ENCODE assay signal across 8 cellular contexts in the genomic region with DNA sequence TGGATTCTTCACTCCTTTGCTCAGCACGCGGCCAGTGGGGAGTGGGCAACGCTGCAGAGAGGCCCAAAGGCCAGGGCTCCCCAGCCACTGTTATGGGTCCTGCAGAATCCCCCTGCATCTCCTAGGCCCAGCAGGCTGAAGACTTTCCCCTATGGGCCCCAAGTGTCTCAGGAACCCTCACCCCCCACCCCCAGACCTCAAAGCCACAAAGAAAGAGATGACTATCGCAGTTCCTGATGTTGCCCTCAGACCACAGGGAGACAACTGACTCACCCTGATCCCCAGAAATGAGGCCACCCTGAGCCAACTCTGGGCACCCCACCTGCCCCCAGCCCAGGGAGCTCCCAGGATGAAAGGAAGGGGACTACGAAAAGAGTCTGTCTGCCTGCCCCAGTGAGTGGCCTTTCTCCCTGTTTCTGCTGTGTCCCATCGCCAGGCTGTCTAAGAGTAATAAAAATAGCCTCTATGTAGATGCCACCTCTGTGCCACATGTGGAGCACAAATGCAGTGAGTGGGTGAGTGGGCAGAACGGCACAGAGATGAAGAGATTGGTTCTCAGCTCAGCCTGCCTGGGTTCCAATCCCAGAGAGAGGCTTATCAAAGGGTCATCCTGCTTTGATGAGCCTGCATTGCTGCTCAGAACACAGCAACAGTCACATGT.
DNase-seq lines count a peak whose midpoint lies in the region; ATAC-seq and TF ChIP-seq lines count a peak whose summit lies in the region.

No MANE protein-coding gene starts in this region.

- H3K4me3 ChIP-seq in CD4-positive, CD25-positive, alpha-beta regulatory T cell (ENCODE audit: low read depth, low read length), result no peak overlapping the region
- no peak overlapping the region for H3K4me3 ChIP-seq in KMS-11 (IDR thresholded peaks at IDR 0.05; ENCODE audit: insufficient read depth, low read depth, low read length)
- H3K4me3 ChIP-seq in naive thymus-derived CD4-positive, alpha-beta T cell (ENCODE audit: low read length), result no peak overlapping the region
- no peak overlapping the region for H3K4me3 ChIP-seq in smooth muscle cell

- CTCF ChIA-PET in activated CD4-positive, alpha-beta memory T cell treated with anti-CD3 and anti-CD28 coated beads for 36 hours (lab: Charles Lee), result interaction anchor here (1.0 to 1.6 kb wide), 6 partner anchors 9 to 382 kb away, joined by 3 to 7 read pairs (median 4); no protein-coding TSS in a partner anchor
- CTCF ChIA-PET in naive thymus-derived CD4-positive, alpha-beta T cell (lab: Charles Lee), result interaction anchor here (0.5 to 0.7 kb wide), 3 partner anchors 14 to 179 kb away, joined by 3 read pairs; no protein-coding TSS in a partner anchor

- H3K9ac ChIP-seq in KMS-11, result peak overlapping the region; percentile 53; the same call in 1 of the 2 replicates
- H3K9ac ChIP-seq in smooth muscle cell (ENCODE audit: low read depth), result no peak overlapping the region

- H3K4me1 ChIP-seq in CD4-positive, CD25-positive, alpha-beta regulatory T cell (ENCODE audit: control insufficient read depth, insufficient read depth, low read length, poor library complexity, severe bottlenecking), result peaks cover 23% of the 10 kb centered on the region
- peaks cover 89% of the 10 kb centered on the region for H3K4me1 ChIP-seq in KMS-11 (ENCODE audit: low read depth, poor library complexity, severe bottlenecking)
- H3K4me1 ChIP-seq in naive thymus-derived CD4-positive, alpha-beta T cell (ENCODE audit: control insufficient read depth in 2 of 2, insufficient read depth in 2 of 2, low read length in 2 of 2), result peaks cover 29 to 32% of the 10 kb centered on the region in 2 donors
- H3K4me1 ChIP-seq in smooth muscle cell (ENCODE audit: low read depth), result no peaks in the 10 kb centered on the region

- no peaks in the 10 kb centered on the region for H3F3A ChIP-seq in smooth muscle cell (ENCODE audit: low read depth)

- H3K4me2 ChIP-seq in KMS-11 (peak overlapping the region; percentile 72), smooth muscle cell (no peak overlapping the region)

- ATAC-seq in CD4-positive, CD25-positive, alpha-beta regulatory T cell (ENCODE audit: low read depth in 2 of 2), result peak; percentile 41 to 53
- ATAC-seq in naive thymus-derived CD4-positive, alpha-beta T cell, result peak; percentile 88
- ATAC-seq in HG03457 (IDR thresholded peaks at IDR 0.05; ENCODE audit: unreplicated experiment), result no peak

- H3K27me3 ChIP-seq in CD4-positive, CD25-positive, alpha-beta regulatory T cell (ENCODE audit: control insufficient read depth, insufficient read depth, low read length), result peaks cover 12% of the 10 kb centered on the region
- H3K27me3 ChIP-seq in KMS-11 (ENCODE audit: insufficient read depth, low read depth), result no peaks in the 10 kb centered on the region
- H3K27me3 ChIP-seq in naive thymus-derived CD4-positive, alpha-beta T cell (ENCODE audit: control insufficient read depth in 2 of 2, insufficient read depth in 2 of 2, low read length in 2 of 2), result no peaks in the 10 kb centered on the region
- peaks cover 6% of the 10 kb centered on the region for H3K27me3 ChIP-seq in smooth muscle cell (ENCODE audit: low read depth)

- H3K9me3 ChIP-seq in CD4-positive, CD25-positive, alpha-beta regulatory T cell (ENCODE audit: control insufficient read depth in 2 of 2, low read length in 2 of 2), result no peaks in the 10 kb centered on the region
- H3K9me3 ChIP-seq in naive thymus-derived CD4-positive, alpha-beta T cell (ENCODE audit: control insufficient read depth in 2 of 3, low read length in 3 of 3), result no peaks in the 10 kb centered on the region
- H3K9me3 ChIP-seq in smooth muscle cell (replicated peaks; ENCODE audit: low read depth), result no peaks in the 10 kb centered on the region

- 87% methylated on average over 7 of the region's 7 CpGs for WGBS in smooth muscle cell (ENCODE audit: low lambda C conversion rate)

- POLR2A ChIA-PET in activated CD4-positive, alpha-beta memory T cell treated with anti-CD3 and anti-CD28 coated beads for 36 hours (lab: Charles Lee), result interaction anchor here (1.3 to 2.1 kb wide), 3 partner anchors 12 to 722 kb away, joined by 4 to 18 read pairs (median 8); no protein-coding TSS in a partner anchor
- POLR2A ChIA-PET in naive thymus-derived CD4-positive, alpha-beta T cell (lab: Charles Lee), result no interaction called here

- H3K9me3 Mint-ChIP-seq in CD4-positive, CD25-positive, alpha-beta regulatory T cell, result peaks cover 0 to 4% (median 0%) of the 10 kb centered on the region in 7 donors
- H3K9me3 Mint-ChIP-seq in activated CD4-positive, alpha-beta memory T cell treated with anti-CD3 and anti-CD28 coated beads for 36 hours, result no peaks in the 10 kb centered on the region
- peaks cover 0 to 5% (median 0%) of the 10 kb centered on the region in 11 donors for H3K9me3 Mint-ChIP-seq in naive thymus-derived CD4-positive, alpha-beta T cell

- H3K4me1 Mint-ChIP-seq in CD4-positive, CD25-positive, alpha-beta regulatory T cell, result peaks cover 0 to 31% (median 10%) of the 10 kb centered on the region in 4 donors
- peaks cover 33% of the 10 kb centered on the region for H3K4me1 Mint-ChIP-seq in activated CD4-positive, alpha-beta memory T cell treated with anti-CD3 and anti-CD28 coated beads for 36 hours (ENCODE audit: low read depth)
- peaks cover 27 to 73% (median 39%) of the 10 kb centered on the region in 7 donors for H3K4me1 Mint-ChIP-seq in naive thymus-derived CD4-positive, alpha-beta T cell

- H3K27ac Mint-ChIP-seq in CD4-positive, CD25-positive, alpha-beta regulatory T cell, result peak overlapping the region in 1 of 3 donors; percentile 23
- H3K27ac Mint-ChIP-seq in activated CD4-positive, alpha-beta memory T cell treated with anti-CD3 and anti-CD28 coated beads for 36 hours, result peak overlapping the region; percentile 50
- peak overlapping the region in 3 of 9 donors; percentile 21 to 71 (median 49) for H3K27ac Mint-ChIP-seq in naive thymus-derived CD4-positive, alpha-beta T cell

- peak overlapping the region in 2 of 4 donors; percentile 33 to 39 for H3K4me3 Mint-ChIP-seq in CD4-positive, CD25-positive, alpha-beta regulatory T cell
- H3K4me3 Mint-ChIP-seq in activated CD4-positive, alpha-beta memory T cell treated with anti-CD3 and anti-CD28 coated beads for 36 hours, result no peak overlapping the region
- H3K4me3 Mint-ChIP-seq in naive thymus-derived CD4-positive, alpha-beta T cell, result peak overlapping the region in 7 of 10 donors; percentile 8 to 73 (median 38)

- H4K20me1 ChIP-seq in KMS-11 (ENCODE audit: insufficient read depth) (no peaks in the 10 kb centered on the region), smooth muscle cell (ENCODE audit: low read depth) (no peaks in the 10 kb centered on the region)

- no peak overlapping the region for H3K27ac ChIP-seq in CD4-positive, CD25-positive, alpha-beta regulatory T cell (ENCODE audit: insufficient read depth, low read length, poor library complexity, severe bottlenecking)
- H3K27ac ChIP-seq in KMS-11 (peak overlapping the region; percentile 95), smooth muscle cell (ENCODE audit: low read depth) (no peak overlapping the region)
- no peak overlapping the region for H3K27ac ChIP-seq in naive thymus-derived CD4-positive, alpha-beta T cell (ENCODE audit: low read depth, low read length)

- DNase-seq in CD4-positive, CD25-positive, alpha-beta regulatory T cell, result peak in 1 of 3 donors; percentile 59
- peak; percentile 89 for DNase-seq in activated CD4-positive, alpha-beta memory T cell treated with anti-CD3 and anti-CD28 coated beads for 36 hours
- peak in 2 of 9 donors; percentile 17 to 73 for DNase-seq in naive thymus-derived CD4-positive, alpha-beta T cell
- DNase-seq in smooth muscle cell (lab: John Stamatoyannopoulos, UW; ENCODE audit: unreplicated experiment), result no peak
- DNase-seq in GM19238 (ENCODE audit: insufficient read length, low spot score), result no peak
- DNase-seq in NCI-H1694 (lab: John Stamatoyannopoulos, UW), result no peak

- H3K79me2 ChIP-seq in KMS-11 (ENCODE audit: insufficient read depth, low read depth), result no peaks in the 10 kb centered on the region
- no peaks in the 10 kb centered on the region for H3K79me2 ChIP-seq in smooth muscle cell (ENCODE audit: low read depth)

- peak overlapping the region; percentile 27; the same call in 1 of the 2 replicates for H2AFZ ChIP-seq in KMS-11 (ENCODE audit: low read depth)
- no peak overlapping the region for H2AFZ ChIP-seq in smooth muscle cell (ENCODE audit: low read depth)

- no peaks in the 10 kb centered on the region for H3K36me3 Mint-ChIP-seq in CD4-positive, CD25-positive, alpha-beta regulatory T cell
- no peaks in the 10 kb centered on the region for H3K36me3 Mint-ChIP-seq in activated CD4-positive, alpha-beta memory T cell treated with anti-CD3 and anti-CD28 coated beads for 36 hours
- peaks cover 0 to 27% (median 0%) of the 10 kb centered on the region in 5 donors for H3K36me3 Mint-ChIP-seq in naive thymus-derived CD4-positive, alpha-beta T cell

- peaks cover 50% of the 10 kb centered on the region for H3K27me3 Mint-ChIP-seq in CD4-positive, CD25-positive, alpha-beta regulatory T cell
- peaks cover 51% of the 10 kb centered on the region for H3K27me3 Mint-ChIP-seq in activated CD4-positive, alpha-beta memory T cell treated with anti-CD3 and anti-CD28 coated beads for 36 hours
- peaks cover 0 to 61% (median 15%) of the 10 kb centered on the region in 5 donors for H3K27me3 Mint-ChIP-seq in naive thymus-derived CD4-positive, alpha-beta T cell

- H3K36me3 ChIP-seq in CD4-positive, CD25-positive, alpha-beta regulatory T cell (ENCODE audit: control insufficient read depth, insufficient read depth, low read length), result no peaks in the 10 kb centered on the region
- no peaks in the 10 kb centered on the region for H3K36me3 ChIP-seq in KMS-11 (ENCODE audit: insufficient read depth)
- H3K36me3 ChIP-seq in naive thymus-derived CD4-positive, alpha-beta T cell (ENCODE audit: control insufficient read depth in 2 of 3, insufficient read depth in 3 of 3, low read length in 3 of 3), result no peaks in the 10 kb centered on the region
- H3K36me3 ChIP-seq in smooth muscle cell (ENCODE audit: low read depth), result no peaks in the 10 kb centered on the region

- intact Hi-C loops in activated CD4-positive, alpha-beta memory T cell treated with anti-CD3 and anti-CD28 coated beads for 36 hours (cut with micrococcal nuclease), result loop anchor here (1.0 kb wide), 2 partner anchors 12 to 28 kb away; no protein-coding TSS in a partner anchor
- intact Hi-C loops in naive thymus-derived CD4-positive, alpha-beta T cell (cut with micrococcal nuclease), result loop anchor here in 1 of 2 donors (1.0 kb wide), 3 partner anchors 8 to 1012 kb away; no protein-coding TSS in a partner anchor

- TF ChIP-seq CTCF in KMS-11 (conservative IDR thresholded peaks at IDR 0.05; ENCODE audit: low read depth, low read length) (no peak), smooth muscle cell (IDR thresholded peaks at IDR 0.05; ENCODE audit: borderline replicate concordance, insufficient read depth, poor library complexity, severe bottlenecking) (no peak)
